ENCODE assay signal across 14 cellular contexts in genomic region chr6:41960026-41960425, GRCh38. TPM values are rescaled to one million over a fixed set of nuclear protein-coding genes. Genes with fewer than 3 reads are reported as not detected.
DNase-seq lines count a peak whose midpoint lies in the region; ATAC-seq and TF ChIP-seq lines count a peak whose summit lies in the region.
"Had no signal": no experiment of that assay in that cellular context is flagged by ENCODE, and none has a peak within 500 bp of the region (broad histone marks: within the 10 kb centered on the region; RNA-seq: fewer than 3 reads in every experiment).

No MANE protein-coding gene starts in this region.

- H3K4me1 Mint-ChIP-seq in activated CD4-positive, alpha-beta T cell treated with anti-CD3 and anti-CD28 coated beads, Interleukin-2, amount 10 ng/mL, durations not matched to agents 24 days and 14 days, result peaks cover 52% of the 10 kb centered on the region
- H3K4me1 Mint-ChIP-seq in stimulated activated naive CD8-positive, alpha-beta T cell treated with anti-CD3 and anti-CD28 coated beads, Interleukin-15, Interleukin-2, amounts not matched to agents 100 ng/mL and 50 ng/mL, for 24 hours (ENCODE audit: low read depth), result peaks cover 90% of the 10 kb centered on the region
- H3K4me1 Mint-ChIP-seq in effector memory CD8-positive, alpha-beta T cell (ENCODE audit: low read depth in 2 of 2), result peaks cover 47 to 73% of the 10 kb centered on the region in 2 donors
- peaks cover 32 to 63% of the 10 kb centered on the region in 2 donors for H3K4me1 Mint-ChIP-seq in stimulated activated naive B cell treated with anti-CD40 and anti-IgM and Interleukin-4, amounts not matched to agents 10 μg/mL and 1 μg/mL and 100 μg/mL, for 72 hours

- ATAC-seq in stimulated activated naive CD8-positive, alpha-beta T cell treated with anti-CD3 and anti-CD28 coated beads, Interleukin-15, Interleukin-2, amounts not matched to agents 100 U/mL and 50 U/mL, for 24 hours, result no peak
- ATAC-seq in effector memory CD8-positive, alpha-beta T cell (replicated peaks), result no peak
- ATAC-seq in stimulated activated naive B cell treated with anti-CD40 and anti-IgM and Interleukin-4, amounts not matched to agents 10 μg/mL and 1 μg/mL and 100 μg/mL, for 72 hours (replicated peaks), result no peak
- ATAC-seq in omental fat pad (ENCODE audit: low FRiP score), result no peak

- peak overlapping the region; percentile 47 for H3K27ac Mint-ChIP-seq in activated CD4-positive, alpha-beta T cell treated with anti-CD3 and anti-CD28 coated beads, Interleukin-2, amount 10 ng/mL, durations not matched to agents 24 days and 14 days
- H3K27ac Mint-ChIP-seq in stimulated activated naive CD8-positive, alpha-beta T cell treated with anti-CD3 and anti-CD28 coated beads, Interleukin-15, Interleukin-2, amounts not matched to agents 100 ng/mL and 50 ng/mL, for 24 hours, result peak overlapping the region; percentile 95
- H3K27ac Mint-ChIP-seq in effector memory CD8-positive, alpha-beta T cell, result peak overlapping the region; percentile 71 to 80
- H3K27ac Mint-ChIP-seq in stimulated activated naive B cell treated with anti-CD40 and anti-IgM and Interleukin-4, amounts not matched to agents 10 μg/mL and 1 μg/mL and 100 μg/mL, for 72 hours, result peak overlapping the region; percentile 48
- H3K27ac Mint-ChIP-seq: IgD-negative memory B cell had no signal

- no peak overlapping the region for H3K4me3 Mint-ChIP-seq in activated CD4-positive, alpha-beta T cell treated with anti-CD3 and anti-CD28 coated beads, Interleukin-2, amount 10 ng/mL, durations not matched to agents 24 days and 14 days
- H3K4me3 Mint-ChIP-seq in stimulated activated naive CD8-positive, alpha-beta T cell treated with anti-CD3 and anti-CD28 coated beads, Interleukin-15, Interleukin-2, amounts not matched to agents 100 ng/mL and 50 ng/mL, for 24 hours, result no peak overlapping the region
- peak overlapping the region in 1 of 2 donors; percentile 45 for H3K4me3 Mint-ChIP-seq in effector memory CD8-positive, alpha-beta T cell
- H3K4me3 Mint-ChIP-seq in stimulated activated naive B cell treated with anti-CD40 and anti-IgM and Interleukin-4, amounts not matched to agents 10 μg/mL and 1 μg/mL and 100 μg/mL, for 72 hours, result no peak overlapping the region

- no peak for TF ChIP-seq CTCF in omental fat pad (IDR thresholded peaks at IDR 0.05)

- DNase-seq in activated CD4-positive, alpha-beta T cell treated with anti-CD3 and anti-CD28 coated beads, Interleukin-2, amount 10 ng/mL, durations not matched to agents 24 days and 14 days, result no peak
- DNase-seq in activated CD4-positive, alpha-beta T cell treated with anti-CD3 and anti-CD28 coated beads, Interleukin-2, amount 50 U/mL, for 4 hours, result no peak
- DNase-seq in stimulated activated naive CD8-positive, alpha-beta T cell treated with anti-CD3 and anti-CD28 coated beads, Interleukin-15, Interleukin-2, amounts not matched to agents 100 U/mL and 50 U/mL, for 24 hours, result no peak
- DNase-seq in effector memory CD8-positive, alpha-beta T cell, result no peak
- no peak for DNase-seq in stimulated activated naive B cell treated with anti-CD40 and anti-IgM and Interleukin-4, amounts not matched to agents 10 μg/mL and 1 μg/mL and 100 μg/mL, for 72 hours
- DNase-seq in omental fat pad (ENCODE audit: low spot score) (no peak), RPMI8226 (no peak)
- DNase-seq: 8988T, DMS79 treated with DMSO at 0.1 percent for 48 hours, NCI-H187 treated with DMSO at 0.1 percent for 48 hours, NCI-H2171 treated with DMSO at 0.1 percent for 48 hours, NCI-H748 treated with DMSO at 0.1 percent for 48 hours had no signal

- H3K27me3 Mint-ChIP-seq in activated CD4-positive, alpha-beta T cell treated with anti-CD3 and anti-CD28 coated beads, Interleukin-2, amount 10 ng/mL, durations not matched to agents 24 days and 14 days, result no peaks in the 10 kb centered on the region
- no peaks in the 10 kb centered on the region for H3K27me3 Mint-ChIP-seq in stimulated activated naive CD8-positive, alpha-beta T cell treated with anti-CD3 and anti-CD28 coated beads, Interleukin-15, Interleukin-2, amounts not matched to agents 100 ng/mL and 50 ng/mL, for 24 hours
- H3K27me3 Mint-ChIP-seq in effector memory CD8-positive, alpha-beta T cell, result no peaks in the 10 kb centered on the region
- no peaks in the 10 kb centered on the region for H3K27me3 Mint-ChIP-seq in stimulated activated naive B cell treated with anti-CD40 and anti-IgM and Interleukin-4, amounts not matched to agents 10 μg/mL and 1 μg/mL and 100 μg/mL, for 72 hours
- H3K27me3 Mint-ChIP-seq: IgD-negative memory B cell had no signal

- intact Hi-C loops in activated CD4-positive, alpha-beta T cell treated with anti-CD3 and anti-CD28 coated beads, Interleukin-2, amount 10 ng/mL, durations not matched to agents 24 days and 14 days (cut with micrococcal nuclease), result no loop called here

- peaks cover 10% of the 10 kb centered on the region for H3K9me3 Mint-ChIP-seq in activated CD4-positive, alpha-beta T cell treated with anti-CD3 and anti-CD28 coated beads, Interleukin-2, amount 10 ng/mL, durations not matched to agents 24 days and 14 days
- H3K9me3 Mint-ChIP-seq in stimulated activated naive CD8-positive, alpha-beta T cell treated with anti-CD3 and anti-CD28 coated beads, Interleukin-15, Interleukin-2, amounts not matched to agents 100 ng/mL and 50 ng/mL, for 24 hours, result peaks cover 4% of the 10 kb centered on the region
- no peaks in the 10 kb centered on the region for H3K9me3 Mint-ChIP-seq in effector memory CD8-positive, alpha-beta T cell
- H3K9me3 Mint-ChIP-seq in stimulated activated naive B cell treated with anti-CD40 and anti-IgM and Interleukin-4, amounts not matched to agents 10 μg/mL and 1 μg/mL and 100 μg/mL, for 72 hours, result peaks cover 0 to 11% of the 10 kb centered on the region in 2 donors
- H3K9me3 Mint-ChIP-seq: IgD-negative memory B cell had no signal

- H3K36me3 Mint-ChIP-seq in activated CD4-positive, alpha-beta T cell treated with anti-CD3 and anti-CD28 coated beads, Interleukin-2, amount 10 ng/mL, durations not matched to agents 24 days and 14 days (ENCODE audit: low read depth), result peaks cover 28% of the 10 kb centered on the region
- H3K36me3 Mint-ChIP-seq in stimulated activated naive CD8-positive, alpha-beta T cell treated with anti-CD3 and anti-CD28 coated beads, Interleukin-15, Interleukin-2, amounts not matched to agents 100 ng/mL and 50 ng/mL, for 24 hours (ENCODE audit: low read depth), result peaks cover 37% of the 10 kb centered on the region
- H3K36me3 Mint-ChIP-seq in effector memory CD8-positive, alpha-beta T cell (ENCODE audit: insufficient read depth), result peaks cover 26% of the 10 kb centered on the region
- peaks cover 14 to 18% of the 10 kb centered on the region in 2 donors for H3K36me3 Mint-ChIP-seq in stimulated activated naive B cell treated with anti-CD40 and anti-IgM and Interleukin-4, amounts not matched to agents 10 μg/mL and 1 μg/mL and 100 μg/mL, for 72 hours

RNA-seq across cellular contexts. Expression of gene CCND3, which starts 18.4 kb away (rescaled TPM):
- 483 and 491 TPM in 2 replicates for total RNA-seq in activated CD4-positive, alpha-beta T cell treated with anti-CD3 and anti-CD28 coated beads, Interleukin-2, amount 10 ng/mL, durations not matched to agents 24 days and 14 days
- total RNA-seq in omental fat pad, result 100 to 1,000 TPM; 117 to 186 (median 151) TPM

RNA-seq across cellular contexts. Expression of gene BYSL, which starts 38.7 kb away (rescaled TPM):
- total RNA-seq in activated CD4-positive, alpha-beta T cell treated with anti-CD3 and anti-CD28 coated beads, Interleukin-2, amount 10 ng/mL, durations not matched to agents 24 days and 14 days, result 79.6 and 81.4 TPM in 2 replicates
- total RNA-seq in omental fat pad, result 10 to 100 TPM in 3 of 4 donors, 1 to 10 TPM in 1; 9.8 to 38.2 (median 11.8) TPM

RNA-seq across cellular contexts. Expression of gene MED20, which starts 39.1 kb away (rescaled TPM):
- 21.9 and 22.8 TPM in 2 replicates for total RNA-seq in activated CD4-positive, alpha-beta T cell treated with anti-CD3 and anti-CD28 coated beads, Interleukin-2, amount 10 ng/mL, durations not matched to agents 24 days and 14 days
- 10 to 100 TPM in 3 of 4 donors, 1 to 10 TPM in 1; 6.8 to 12.5 (median 11.2) TPM for total RNA-seq in omental fat pad
